In the genomic region with DNA sequence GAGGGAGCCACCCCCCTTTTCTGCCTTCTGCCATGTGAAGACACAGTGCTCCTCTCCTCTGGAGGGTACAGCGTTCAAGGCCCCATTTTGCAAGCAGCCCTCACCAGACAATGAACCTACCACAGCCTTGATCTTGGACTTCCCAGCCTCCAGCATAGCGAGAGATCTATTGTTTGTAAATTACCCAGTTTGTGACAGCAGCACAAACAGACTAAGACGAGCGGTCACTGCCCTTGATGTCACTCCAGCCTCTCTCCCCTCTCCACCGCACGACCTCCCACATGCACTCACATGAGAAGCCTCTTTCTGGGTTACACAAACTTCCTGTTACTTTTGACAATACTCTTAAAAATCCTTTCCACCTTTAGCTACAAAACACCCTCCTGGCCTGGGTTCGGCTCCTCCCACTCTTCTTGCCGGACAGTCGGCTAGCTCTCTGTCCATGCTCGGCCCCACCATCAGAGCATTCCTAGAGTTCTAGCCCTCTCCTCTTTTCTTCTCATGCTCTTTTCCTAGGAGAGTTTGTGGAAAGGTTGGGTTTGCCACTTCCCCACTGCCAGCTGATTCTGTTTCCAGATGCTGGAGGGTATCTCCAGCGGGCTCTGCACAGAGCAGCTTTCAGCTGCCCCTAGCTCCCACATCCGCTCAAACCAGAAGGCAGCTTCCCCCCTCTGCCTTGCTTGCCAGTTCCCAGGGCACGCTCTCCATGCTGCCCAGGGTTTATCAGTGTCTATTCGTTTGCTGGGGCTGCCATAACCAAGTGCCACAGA, we compare ENCODE assay signal across 15 cellular contexts.
DNase-seq lines count a peak whose midpoint lies in the region; ATAC-seq and TF ChIP-seq lines count a peak whose summit lies in the region.
"Had no signal": no experiment of that assay in that cellular context is flagged by ENCODE, and none has a peak within 500 bp of the region (broad histone marks: within the 10 kb centered on the region; RNA-seq: fewer than 3 reads in every experiment).

No MANE protein-coding gene starts in this region.

- no peaks in the 10 kb centered on the region for H3K27me3 Mint-ChIP-seq in T-helper 1 cell treated with Interleukin-12 subunit alpha and Interleukin-12 subunit beta and Interleukin-4 antibody, amounts not matched to agents 30 μg/mL and 1 μg/mL, for 36 hours (ENCODE audit: low read depth)
- H3K27me3 Mint-ChIP-seq in neural progenitor cell (ENCODE audit: insufficient read depth, low read depth) = no peaks in the 10 kb centered on the region
- H3K27me3 Mint-ChIP-seq: stimulated activated naive CD8-positive, alpha-beta T cell treated with anti-CD3 and anti-CD28 coated beads, Interleukin-15, amount 100 ng/mL, for 72 hours had no signal

- H3K4me2 ChIP-seq in neural progenitor cell = no peak overlapping the region

- peaks cover 51% of the 10 kb centered on the region for H4K20me1 ChIP-seq in neural progenitor cell (ENCODE audit: low read depth)

- ATAC-seq in left lung = no peak
- ATAC-seq in GM21423 (IDR thresholded peaks at IDR 0.05; ENCODE audit: unreplicated experiment) = no peak
- ATAC-seq in HG03039 (IDR thresholded peaks at IDR 0.05; ENCODE audit: unreplicated experiment) = no peak
- ATAC-seq: gastrocnemius medialis; K562; stimulated activated naive CD8-positive, alpha-beta T cell treated with anti-CD3 and anti-CD28 coated beads, Interleukin-15, amount 100 ng/mL, for 72 hours had no signal

- H3K4me1 ChIP-seq in NT2/D1 (ENCODE audit: insufficient read depth, insufficient read length) (peaks cover 16% of the 10 kb centered on the region), left ventricle myocardium inferior (peaks cover 48% of the 10 kb centered on the region), neural progenitor cell (peaks cover 27% of the 10 kb centered on the region), left lung (peaks cover 0 to 14% of the 10 kb centered on the region in 2 donors)

- H3K27me3 ChIP-seq in NT2/D1 (ENCODE audit: insufficient read depth, insufficient read length) (no peaks in the 10 kb centered on the region), left ventricle myocardium inferior (ENCODE audit: low read depth) (no peaks in the 10 kb centered on the region), neural progenitor cell (no peaks in the 10 kb centered on the region), left lung (no peaks in the 10 kb centered on the region)
- H3K27me3 ChIP-seq: gastrocnemius medialis had no signal

- peaks cover 12% of the 10 kb centered on the region for H3F3A ChIP-seq in neural progenitor cell (ENCODE audit: low read depth)

- H3K79me2 ChIP-seq in neural progenitor cell (ENCODE audit: low read depth) = peaks cover 11% of the 10 kb centered on the region

- TF ChIP-seq CTCF in left ventricle myocardium inferior (IDR thresholded peaks at IDR 0.05; ENCODE audit: borderline replicate concordance) = no peak
- no peak for TF ChIP-seq CTCF in neural progenitor cell (IDR thresholded peaks at IDR 0.05)
- TF ChIP-seq CTCF in left lung (IDR thresholded peaks at IDR 0.05) = no peak

- no peaks in the 10 kb centered on the region for H3K9me3 Mint-ChIP-seq in T-helper 1 cell treated with Interleukin-12 subunit alpha and Interleukin-12 subunit beta and Interleukin-4 antibody, amounts not matched to agents 30 μg/mL and 1 μg/mL, for 36 hours
- H3K9me3 Mint-ChIP-seq in neural progenitor cell = no peaks in the 10 kb centered on the region
- H3K9me3 Mint-ChIP-seq: stimulated activated naive CD8-positive, alpha-beta T cell treated with anti-CD3 and anti-CD28 coated beads, Interleukin-15, amount 100 ng/mL, for 72 hours had no signal

- DNase-seq in T-helper 1 cell = no peak
- no peak for DNase-seq in NT2/D1 (ENCODE audit: low read depth, low spot score)
- DNase-seq in left ventricle myocardium inferior = no peak
- DNase-seq in neural progenitor cell (ENCODE audit: low spot score) = no peak
- no peak for DNase-seq in left lung
- DNase-seq: activated CD4-positive, alpha-beta T cell treated with anti-CD3 and anti-CD28 coated beads for 1 hour; activated gamma-delta T cell; gastrocnemius medialis; OCI-M1; stimulated activated naive CD8-positive, alpha-beta T cell treated with anti-CD3 and anti-CD28 coated beads, Interleukin-15, amount 100 ng/mL, for 72 hours had no signal

- H3K4me3 Mint-ChIP-seq in T-helper 1 cell treated with Interleukin-12 subunit alpha and Interleukin-12 subunit beta and Interleukin-4 antibody, amounts not matched to agents 30 μg/mL and 1 μg/mL, for 36 hours = no peak overlapping the region
- H3K4me3 Mint-ChIP-seq in neural progenitor cell = no peak overlapping the region
- H3K4me3 Mint-ChIP-seq: stimulated activated naive CD8-positive, alpha-beta T cell treated with anti-CD3 and anti-CD28 coated beads, Interleukin-15, amount 100 ng/mL, for 72 hours had no signal

- intact Hi-C loops in left ventricle myocardium inferior (cut with micrococcal nuclease) = no loop called here
- intact Hi-C loops in left lung (cut with DNase I) = no loop called here

- H3K4me3 ChIP-seq in NT2/D1 (ENCODE audit: insufficient read length, low read depth) (no peak overlapping the region), left ventricle myocardium inferior (no peak overlapping the region), neural progenitor cell (no peak overlapping the region), left lung (no peak overlapping the region)
- H3K4me3 ChIP-seq: gastrocnemius medialis, K562 had no signal

- peak overlapping the region; percentile 66 for H3K27ac ChIP-seq in left ventricle myocardium inferior (replicated peaks)
- H3K27ac ChIP-seq in neural progenitor cell = no peak overlapping the region
- peak overlapping the region in 1 of 2 donors; percentile 37 for H3K27ac ChIP-seq in left lung
- H3K27ac ChIP-seq: 22Rv1, gastrocnemius medialis had no signal

- H3K36me3 ChIP-seq in NT2/D1 (ENCODE audit: insufficient read depth, insufficient read length, low read length) = peaks cover 10% of the 10 kb centered on the region
- H3K36me3 ChIP-seq in left ventricle myocardium inferior = peaks cover 4% of the 10 kb centered on the region
- H3K36me3 ChIP-seq in neural progenitor cell = no peaks in the 10 kb centered on the region
- H3K36me3 ChIP-seq in left lung = no peaks in the 10 kb centered on the region
- H3K36me3 ChIP-seq: gastrocnemius medialis had no signal

- H3K9ac ChIP-seq in NT2/D1 (ENCODE audit: insufficient read length, low read depth) (peak overlapping the region; percentile 42), neural progenitor cell (no peak overlapping the region)

- H3K27ac Mint-ChIP-seq in T-helper 1 cell treated with Interleukin-12 subunit alpha and Interleukin-12 subunit beta and Interleukin-4 antibody, amounts not matched to agents 30 μg/mL and 1 μg/mL, for 36 hours = peak overlapping the region; percentile 11
- H3K27ac Mint-ChIP-seq in neural progenitor cell = peak overlapping the region; percentile 38

- peaks cover 14% of the 10 kb centered on the region for H3K36me3 Mint-ChIP-seq in T-helper 1 cell treated with Interleukin-12 subunit alpha and Interleukin-12 subunit beta and Interleukin-4 antibody, amounts not matched to agents 30 μg/mL and 1 μg/mL, for 36 hours (ENCODE audit: low read depth)
- H3K36me3 Mint-ChIP-seq in neural progenitor cell = peaks cover 4% of the 10 kb centered on the region

- H3K9me3 ChIP-seq in NT2/D1 (ENCODE audit: insufficient read depth, low read length) (no peaks in the 10 kb centered on the region), left ventricle myocardium inferior (replicated peaks) (no peaks in the 10 kb centered on the region), neural progenitor cell (ENCODE audit: low read depth) (no peaks in the 10 kb centered on the region), left lung (no peaks in the 10 kb centered on the region)
- H3K9me3 ChIP-seq: gastrocnemius medialis had no signal

- H3K4me1 Mint-ChIP-seq in T-helper 1 cell treated with Interleukin-12 subunit alpha and Interleukin-12 subunit beta and Interleukin-4 antibody, amounts not matched to agents 30 μg/mL and 1 μg/mL, for 36 hours (ENCODE audit: low read depth) = peaks cover 27% of the 10 kb centered on the region
- peaks cover 33% of the 10 kb centered on the region for H3K4me1 Mint-ChIP-seq in neural progenitor cell

- H2AFZ ChIP-seq in neural progenitor cell (replicated peaks) = no peak overlapping the region
